28 cellular contexts compared by ENCODE assay signal in the genomic region with DNA sequence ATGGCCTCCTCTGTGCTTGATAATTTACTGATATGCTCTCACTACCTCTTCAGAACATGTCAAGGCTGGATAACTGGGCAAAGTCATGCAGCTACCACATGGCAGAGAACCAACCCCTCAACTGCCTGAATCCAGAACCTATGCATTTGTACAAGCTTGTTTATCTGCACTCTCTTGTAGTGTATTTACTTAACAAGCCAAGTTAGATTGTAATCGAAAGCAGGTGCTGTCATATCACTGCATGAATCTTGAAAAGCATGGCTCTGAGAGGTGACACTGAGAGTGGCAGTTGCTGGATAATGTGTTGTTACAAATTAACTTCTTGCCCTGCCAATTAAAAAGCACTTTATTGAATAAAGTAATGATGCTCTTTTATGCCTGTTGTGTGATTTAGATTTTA.
"Had no signal": no experiment of that assay in that cellular context is flagged by ENCODE, and none has a peak within 500 bp of the region (broad histone marks: within the 10 kb centered on the region; RNA-seq: fewer than 3 reads in every experiment).

No MANE protein-coding gene starts in this region.

- DNase-seq: activated CD4-positive, alpha-beta memory T cell treated with anti-CD3 and anti-CD28 coated beads for 36 hours; activated CD4-positive, alpha-beta T cell treated with anti-CD3 and anti-CD28 coated beads, Interleukin-2, amount 10 ng/mL, durations not matched to agents 24 days and 14 days; activated CD8-positive, alpha-beta memory T cell treated with anti-CD3 and anti-CD28 coated beads, Interleukin-2, amount 50 U/mL, for 48 hours; activated naive CD8-positive, alpha-beta T cell treated with anti-CD3 and anti-CD28 coated beads, Interleukin-2, amount 50 U/mL, for 24 hours; activated T-cell treated with anti-CD3 and anti-CD28 coated beads, Interleukin-2, amount 50 U/mL, for 4 hours; endodermal cell; foreskin keratinocyte; kidney glomerular epithelial cell; lower lobe of right lung; mesenchymal stem cell; naive thymus-derived CD8-positive, alpha-beta T cell; occipital lobe; stimulated activated CD4-positive, alpha-beta T cell treated with anti-CD3 and anti-CD28 coated beads, Interleukin-1b, Interleukin-23, amount 100 ng/mL, for 48 hours; stimulated activated naive B cell treated with anti-CD40 and anti-IgM and Interleukin-4, amounts not matched to agents 10 μg/mL and 1 μg/mL and 100 μg/mL, for 72 hours; stomach; T-helper 9 cell; tibial artery; upper lobe of right lung had no signal

- ATAC-seq: activated naive CD8-positive, alpha-beta T cell treated with anti-CD3 and anti-CD28 coated beads, Interleukin-2, amount 50 U/mL, for 24 hours; activated T-cell treated with anti-CD3 and anti-CD28 coated beads, Interleukin-2, amount 50 U/mL, for 4 hours; activated T-helper 17 cell treated with anti-CD3 and anti-CD28 coated beads, Interleukin-2, amount 50 U/mL, for 72 hours; foreskin keratinocyte; left lobe of liver; lower lobe of right lung; naive thymus-derived CD8-positive, alpha-beta T cell; stimulated activated naive B cell treated with anti-CD40 and anti-IgM and Interleukin-4, amounts not matched to agents 10 μg/mL and 1 μg/mL and 100 μg/mL, for 72 hours; upper lobe of right lung had no signal

- H3K36me3 ChIP-seq: breast epithelium, esophagus muscularis mucosa, lower lobe of right lung, neural progenitor cell, right atrium auricular region, stomach, suprapubic skin, tibial artery, upper lobe of right lung had no signal

- H3K9ac ChIP-seq: neural progenitor cell, parathyroid adenoma had no signal

- H3K9me3 ChIP-seq: breast epithelium, esophagus muscularis mucosa, lower lobe of right lung, right atrium auricular region, stomach, suprapubic skin, tibial artery, upper lobe of right lung had no signal

- H3K27ac ChIP-seq: breast epithelium, esophagus muscularis mucosa, foreskin keratinocyte, lower lobe of right lung, neural progenitor cell, parathyroid adenoma, right atrium auricular region, stomach, suprapubic skin, tibial artery, upper lobe of right lung, VCaP had no signal

- H3K4me1 ChIP-seq: breast epithelium, esophagus muscularis mucosa, foreskin keratinocyte, lower lobe of right lung, parathyroid adenoma, right atrium auricular region, suprapubic skin, tibial artery, upper lobe of right lung had no signal

- H2AFZ ChIP-seq: neural progenitor cell, parathyroid adenoma had no signal

- H3K27me3 ChIP-seq: breast epithelium, esophagus muscularis mucosa, foreskin keratinocyte, neural progenitor cell, right atrium auricular region, stomach, suprapubic skin, tibial artery, upper lobe of right lung had no signal

- H3K79me2 ChIP-seq: parathyroid adenoma had no signal

- H3K4me3 ChIP-seq: breast epithelium, esophagus muscularis mucosa, lower lobe of right lung, neural progenitor cell, right atrium auricular region, smooth muscle cell, stomach, suprapubic skin, tibial artery, upper lobe of right lung had no signal

- H3K4me2 ChIP-seq: neural progenitor cell, smooth muscle cell had no signal
